Comparison of ENCODE assay signal across 1 cellular context in genomic region chr1:47545912-47546483, GRCh38.
TF ChIP-seq lines count a peak whose summit lies in the region.

No MANE protein-coding gene starts in this region.

TF ChIP-seq in K562, 482 proteins besides CTCF, POLR2A, EP300 and RAD21 (continued from another document):
- no peak for TF ChIP-seq NR4A1 (CRISPR knock-in tag; IDR thresholded peaks at IDR 0.05)
- TF ChIP-seq NR4A1 (tag; IDR thresholded peaks at IDR 0.05): no peak
- TF ChIP-seq, protein P1, sequence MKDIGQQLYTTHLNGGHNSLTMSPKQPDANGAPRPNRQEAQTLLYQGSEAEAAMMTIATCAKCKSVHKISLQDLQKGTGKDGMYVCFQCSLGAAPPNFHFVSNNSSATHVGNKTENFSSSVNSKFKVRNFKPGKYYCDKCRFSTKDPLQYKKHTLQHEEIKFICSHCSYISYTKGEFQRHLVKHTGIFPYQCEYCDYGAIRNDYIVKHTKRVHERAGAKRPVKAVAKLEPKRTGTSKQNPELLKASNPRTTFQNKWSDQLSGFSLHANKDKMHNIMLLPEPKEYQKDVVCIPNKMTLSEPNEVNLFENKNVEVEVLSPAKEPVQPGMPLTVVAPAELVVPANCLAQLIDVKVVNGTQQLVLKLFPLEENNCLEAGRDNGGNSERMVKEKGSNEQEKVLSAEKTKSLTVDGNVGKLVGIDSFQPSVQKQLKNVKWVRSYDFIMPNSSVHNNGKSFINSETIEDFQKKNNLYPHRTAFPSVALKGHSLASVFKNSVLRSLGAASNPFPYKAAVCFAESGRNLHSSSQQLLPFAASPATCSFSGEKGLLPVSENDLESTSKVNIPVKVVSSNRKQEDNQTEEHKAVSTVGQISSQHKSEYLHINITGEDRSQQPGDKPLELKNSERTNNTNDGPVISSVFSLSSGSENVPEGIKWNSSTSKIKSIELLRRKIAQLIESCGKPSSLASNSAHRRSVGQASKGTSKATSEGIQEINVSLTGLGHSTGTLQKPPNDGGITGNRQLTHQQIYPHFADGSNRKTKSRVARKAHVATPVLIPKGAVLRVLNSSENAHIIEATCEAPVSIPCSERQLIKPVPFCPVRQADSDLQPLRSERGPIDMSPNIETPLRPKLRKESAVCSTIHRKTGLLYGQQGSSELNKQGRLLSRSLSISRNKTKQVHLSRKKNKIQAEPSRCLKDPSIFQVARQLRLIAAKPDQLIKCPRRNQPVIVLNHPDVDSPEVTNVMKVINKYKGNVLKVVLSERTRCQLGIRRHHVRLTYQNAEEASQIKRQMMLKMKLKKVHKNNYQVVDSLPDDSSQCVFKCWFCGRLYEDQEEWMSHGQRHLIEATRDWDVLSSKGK (CRISPR knock-in tag; IDR thresholded peaks at IDR 0.05): no peak
- TF ChIP-seq CBFA2T3 (IDR thresholded peaks at IDR 0.05): peak; percentile 46; the same call in 1 of the 2 replicates
- TF ChIP-seq, protein P2, sequence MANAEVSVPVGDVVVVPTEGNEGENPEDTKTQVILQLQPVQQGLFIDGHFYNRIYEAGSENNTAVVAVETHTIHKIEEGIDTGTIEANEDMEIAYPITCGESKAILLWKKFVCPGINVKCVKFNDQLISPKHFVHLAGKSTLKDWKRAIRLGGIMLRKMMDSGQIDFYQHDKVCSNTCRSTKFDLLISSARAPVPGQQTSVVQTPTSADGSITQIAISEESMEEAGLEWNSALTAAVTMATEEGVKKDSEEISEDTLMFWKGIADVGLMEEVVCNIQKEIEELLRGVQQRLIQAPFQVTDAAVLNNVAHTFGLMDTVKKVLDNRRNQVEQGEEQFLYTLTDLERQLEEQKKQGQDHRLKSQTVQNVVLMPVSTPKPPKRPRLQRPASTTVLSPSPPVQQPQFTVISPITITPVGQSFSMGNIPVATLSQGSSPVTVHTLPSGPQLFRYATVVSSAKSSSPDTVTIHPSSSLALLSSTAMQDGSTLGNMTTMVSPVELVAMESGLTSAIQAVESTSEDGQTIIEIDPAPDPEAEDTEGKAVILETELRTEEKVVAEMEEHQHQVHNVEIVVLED (CRISPR knock-in tag; IDR thresholded peaks at IDR 0.05): no peak
- no peak for TF ChIP-seq ZNF324 (CRISPR knock-in tag; IDR thresholded peaks at IDR 0.05)
- no peak for TF ChIP-seq HSF4 (CRISPR knock-in tag; IDR thresholded peaks at IDR 0.05; ENCODE audit: borderline replicate concordance)
- TF ChIP-seq, protein P3, sequence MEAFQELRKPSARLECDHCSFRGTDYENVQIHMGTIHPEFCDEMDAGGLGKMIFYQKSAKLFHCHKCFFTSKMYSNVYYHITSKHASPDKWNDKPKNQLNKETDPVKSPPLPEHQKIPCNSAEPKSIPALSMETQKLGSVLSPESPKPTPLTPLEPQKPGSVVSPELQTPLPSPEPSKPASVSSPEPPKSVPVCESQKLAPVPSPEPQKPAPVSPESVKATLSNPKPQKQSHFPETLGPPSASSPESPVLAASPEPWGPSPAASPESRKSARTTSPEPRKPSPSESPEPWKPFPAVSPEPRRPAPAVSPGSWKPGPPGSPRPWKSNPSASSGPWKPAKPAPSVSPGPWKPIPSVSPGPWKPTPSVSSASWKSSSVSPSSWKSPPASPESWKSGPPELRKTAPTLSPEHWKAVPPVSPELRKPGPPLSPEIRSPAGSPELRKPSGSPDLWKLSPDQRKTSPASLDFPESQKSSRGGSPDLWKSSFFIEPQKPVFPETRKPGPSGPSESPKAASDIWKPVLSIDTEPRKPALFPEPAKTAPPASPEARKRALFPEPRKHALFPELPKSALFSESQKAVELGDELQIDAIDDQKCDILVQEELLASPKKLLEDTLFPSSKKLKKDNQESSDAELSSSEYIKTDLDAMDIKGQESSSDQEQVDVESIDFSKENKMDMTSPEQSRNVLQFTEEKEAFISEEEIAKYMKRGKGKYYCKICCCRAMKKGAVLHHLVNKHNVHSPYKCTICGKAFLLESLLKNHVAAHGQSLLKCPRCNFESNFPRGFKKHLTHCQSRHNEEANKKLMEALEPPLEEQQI (IDR thresholded peaks at IDR 0.05): no peak
- TF ChIP-seq, protein P4, sequence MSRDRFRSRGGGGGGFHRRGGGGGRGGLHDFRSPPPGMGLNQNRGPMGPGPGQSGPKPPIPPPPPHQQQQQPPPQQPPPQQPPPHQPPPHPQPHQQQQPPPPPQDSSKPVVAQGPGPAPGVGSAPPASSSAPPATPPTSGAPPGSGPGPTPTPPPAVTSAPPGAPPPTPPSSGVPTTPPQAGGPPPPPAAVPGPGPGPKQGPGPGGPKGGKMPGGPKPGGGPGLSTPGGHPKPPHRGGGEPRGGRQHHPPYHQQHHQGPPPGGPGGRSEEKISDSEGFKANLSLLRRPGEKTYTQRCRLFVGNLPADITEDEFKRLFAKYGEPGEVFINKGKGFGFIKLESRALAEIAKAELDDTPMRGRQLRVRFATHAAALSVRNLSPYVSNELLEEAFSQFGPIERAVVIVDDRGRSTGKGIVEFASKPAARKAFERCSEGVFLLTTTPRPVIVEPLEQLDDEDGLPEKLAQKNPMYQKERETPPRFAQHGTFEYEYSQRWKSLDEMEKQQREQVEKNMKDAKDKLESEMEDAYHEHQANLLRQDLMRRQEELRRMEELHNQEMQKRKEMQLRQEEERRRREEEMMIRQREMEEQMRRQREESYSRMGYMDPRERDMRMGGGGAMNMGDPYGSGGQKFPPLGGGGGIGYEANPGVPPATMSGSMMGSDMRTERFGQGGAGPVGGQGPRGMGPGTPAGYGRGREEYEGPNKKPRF (IDR thresholded peaks at IDR 0.05; ENCODE audit: low read depth, low read length): no peak
- TF ChIP-seq COPS2 (conservative IDR thresholded peaks at IDR 0.05): no peak
- TF ChIP-seq, protein P5, sequence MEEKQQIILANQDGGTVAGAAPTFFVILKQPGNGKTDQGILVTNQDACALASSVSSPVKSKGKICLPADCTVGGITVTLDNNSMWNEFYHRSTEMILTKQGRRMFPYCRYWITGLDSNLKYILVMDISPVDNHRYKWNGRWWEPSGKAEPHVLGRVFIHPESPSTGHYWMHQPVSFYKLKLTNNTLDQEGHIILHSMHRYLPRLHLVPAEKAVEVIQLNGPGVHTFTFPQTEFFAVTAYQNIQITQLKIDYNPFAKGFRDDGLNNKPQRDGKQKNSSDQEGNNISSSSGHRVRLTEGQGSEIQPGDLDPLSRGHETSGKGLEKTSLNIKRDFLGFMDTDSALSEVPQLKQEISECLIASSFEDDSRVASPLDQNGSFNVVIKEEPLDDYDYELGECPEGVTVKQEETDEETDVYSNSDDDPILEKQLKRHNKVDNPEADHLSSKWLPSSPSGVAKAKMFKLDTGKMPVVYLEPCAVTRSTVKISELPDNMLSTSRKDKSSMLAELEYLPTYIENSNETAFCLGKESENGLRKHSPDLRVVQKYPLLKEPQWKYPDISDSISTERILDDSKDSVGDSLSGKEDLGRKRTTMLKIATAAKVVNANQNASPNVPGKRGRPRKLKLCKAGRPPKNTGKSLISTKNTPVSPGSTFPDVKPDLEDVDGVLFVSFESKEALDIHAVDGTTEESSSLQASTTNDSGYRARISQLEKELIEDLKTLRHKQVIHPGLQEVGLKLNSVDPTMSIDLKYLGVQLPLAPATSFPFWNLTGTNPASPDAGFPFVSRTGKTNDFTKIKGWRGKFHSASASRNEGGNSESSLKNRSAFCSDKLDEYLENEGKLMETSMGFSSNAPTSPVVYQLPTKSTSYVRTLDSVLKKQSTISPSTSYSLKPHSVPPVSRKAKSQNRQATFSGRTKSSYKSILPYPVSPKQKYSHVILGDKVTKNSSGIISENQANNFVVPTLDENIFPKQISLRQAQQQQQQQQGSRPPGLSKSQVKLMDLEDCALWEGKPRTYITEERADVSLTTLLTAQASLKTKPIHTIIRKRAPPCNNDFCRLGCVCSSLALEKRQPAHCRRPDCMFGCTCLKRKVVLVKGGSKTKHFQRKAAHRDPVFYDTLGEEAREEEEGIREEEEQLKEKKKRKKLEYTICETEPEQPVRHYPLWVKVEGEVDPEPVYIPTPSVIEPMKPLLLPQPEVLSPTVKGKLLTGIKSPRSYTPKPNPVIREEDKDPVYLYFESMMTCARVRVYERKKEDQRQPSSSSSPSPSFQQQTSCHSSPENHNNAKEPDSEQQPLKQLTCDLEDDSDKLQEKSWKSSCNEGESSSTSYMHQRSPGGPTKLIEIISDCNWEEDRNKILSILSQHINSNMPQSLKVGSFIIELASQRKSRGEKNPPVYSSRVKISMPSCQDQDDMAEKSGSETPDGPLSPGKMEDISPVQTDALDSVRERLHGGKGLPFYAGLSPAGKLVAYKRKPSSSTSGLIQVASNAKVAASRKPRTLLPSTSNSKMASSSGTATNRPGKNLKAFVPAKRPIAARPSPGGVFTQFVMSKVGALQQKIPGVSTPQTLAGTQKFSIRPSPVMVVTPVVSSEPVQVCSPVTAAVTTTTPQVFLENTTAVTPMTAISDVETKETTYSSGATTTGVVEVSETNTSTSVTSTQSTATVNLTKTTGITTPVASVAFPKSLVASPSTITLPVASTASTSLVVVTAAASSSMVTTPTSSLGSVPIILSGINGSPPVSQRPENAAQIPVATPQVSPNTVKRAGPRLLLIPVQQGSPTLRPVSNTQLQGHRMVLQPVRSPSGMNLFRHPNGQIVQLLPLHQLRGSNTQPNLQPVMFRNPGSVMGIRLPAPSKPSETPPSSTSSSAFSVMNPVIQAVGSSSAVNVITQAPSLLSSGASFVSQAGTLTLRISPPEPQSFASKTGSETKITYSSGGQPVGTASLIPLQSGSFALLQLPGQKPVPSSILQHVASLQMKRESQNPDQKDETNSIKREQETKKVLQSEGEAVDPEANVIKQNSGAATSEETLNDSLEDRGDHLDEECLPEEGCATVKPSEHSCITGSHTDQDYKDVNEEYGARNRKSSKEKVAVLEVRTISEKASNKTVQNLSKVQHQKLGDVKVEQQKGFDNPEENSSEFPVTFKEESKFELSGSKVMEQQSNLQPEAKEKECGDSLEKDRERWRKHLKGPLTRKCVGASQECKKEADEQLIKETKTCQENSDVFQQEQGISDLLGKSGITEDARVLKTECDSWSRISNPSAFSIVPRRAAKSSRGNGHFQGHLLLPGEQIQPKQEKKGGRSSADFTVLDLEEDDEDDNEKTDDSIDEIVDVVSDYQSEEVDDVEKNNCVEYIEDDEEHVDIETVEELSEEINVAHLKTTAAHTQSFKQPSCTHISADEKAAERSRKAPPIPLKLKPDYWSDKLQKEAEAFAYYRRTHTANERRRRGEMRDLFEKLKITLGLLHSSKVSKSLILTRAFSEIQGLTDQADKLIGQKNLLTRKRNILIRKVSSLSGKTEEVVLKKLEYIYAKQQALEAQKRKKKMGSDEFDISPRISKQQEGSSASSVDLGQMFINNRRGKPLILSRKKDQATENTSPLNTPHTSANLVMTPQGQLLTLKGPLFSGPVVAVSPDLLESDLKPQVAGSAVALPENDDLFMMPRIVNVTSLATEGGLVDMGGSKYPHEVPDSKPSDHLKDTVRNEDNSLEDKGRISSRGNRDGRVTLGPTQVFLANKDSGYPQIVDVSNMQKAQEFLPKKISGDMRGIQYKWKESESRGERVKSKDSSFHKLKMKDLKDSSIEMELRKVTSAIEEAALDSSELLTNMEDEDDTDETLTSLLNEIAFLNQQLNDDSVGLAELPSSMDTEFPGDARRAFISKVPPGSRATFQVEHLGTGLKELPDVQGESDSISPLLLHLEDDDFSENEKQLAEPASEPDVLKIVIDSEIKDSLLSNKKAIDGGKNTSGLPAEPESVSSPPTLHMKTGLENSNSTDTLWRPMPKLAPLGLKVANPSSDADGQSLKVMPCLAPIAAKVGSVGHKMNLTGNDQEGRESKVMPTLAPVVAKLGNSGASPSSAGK (IDR thresholded peaks at IDR 0.05): no peak
- TF ChIP-seq KDM1A (IDR thresholded peaks at IDR 0.05): no peak
- TF ChIP-seq TAL1 (IDR thresholded peaks at IDR 0.05): peak; percentile 21; the same call in 1 of the 2 replicates
- TF ChIP-seq MAFF (IDR thresholded peaks at IDR 0.05; ENCODE audit: low read length): no peak
- TF ChIP-seq FOSL1 (tag; conservative IDR thresholded peaks at IDR 0.05): no peak
- no peak for TF ChIP-seq ZNF408 (CRISPR knock-in tag; IDR thresholded peaks at IDR 0.05; ENCODE audit: low read depth)
- no peak for TF ChIP-seq ZNF444 (CRISPR knock-in tag; IDR thresholded peaks at IDR 0.05)
- TF ChIP-seq HDAC2 (IDR thresholded peaks at IDR 0.05): no peak
- TF ChIP-seq ASH1L (IDR thresholded peaks at IDR 0.05; ENCODE audit: borderline replicate concordance, low read depth, partially characterized antibody): no peak
- no peak for TF ChIP-seq NFYB (IDR thresholded peaks at IDR 0.05; ENCODE audit: extremely low read depth, insufficient read length)
- no peak for TF ChIP-seq FOXM1 (IDR thresholded peaks at IDR 0.05; ENCODE audit: low read depth)
- no peak for TF ChIP-seq FOXM1 (CRISPR knock-in tag; IDR thresholded peaks at IDR 0.05; ENCODE audit: low read depth)
- TF ChIP-seq U2AF1 (optimal IDR thresholded peaks at IDR 0.05; ENCODE audit: low read depth, low read length): no peak
- TF ChIP-seq, protein P6, sequence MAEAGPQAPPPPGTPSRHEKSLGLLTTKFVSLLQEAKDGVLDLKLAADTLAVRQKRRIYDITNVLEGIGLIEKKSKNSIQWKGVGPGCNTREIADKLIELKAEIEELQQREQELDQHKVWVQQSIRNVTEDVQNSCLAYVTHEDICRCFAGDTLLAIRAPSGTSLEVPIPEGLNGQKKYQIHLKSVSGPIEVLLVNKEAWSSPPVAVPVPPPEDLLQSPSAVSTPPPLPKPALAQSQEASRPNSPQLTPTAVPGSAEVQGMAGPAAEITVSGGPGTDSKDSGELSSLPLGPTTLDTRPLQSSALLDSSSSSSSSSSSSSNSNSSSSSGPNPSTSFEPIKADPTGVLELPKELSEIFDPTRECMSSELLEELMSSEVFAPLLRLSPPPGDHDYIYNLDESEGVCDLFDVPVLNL (CRISPR knock-in tag; IDR thresholded peaks at IDR 0.05; ENCODE audit: low read depth): no peak
- 0 out of 2 replicates have a peak, but pooled peaks have one; percentile 6 for TF ChIP-seq CBFA2T2 (conservative IDR thresholded peaks at IDR 0.05)
TF ChIP-seq in K562: peak in this region for 4.
